In genomic region chr2:171433763-171434670, GRCh38 we compare ENCODE assay signal across 1 cellular context.
A peak's percentile ranks its signal among the peaks of the same experiment; 100 is the strongest.
TF ChIP-seq lines count a peak whose summit lies in the region.

A gene with protein sequence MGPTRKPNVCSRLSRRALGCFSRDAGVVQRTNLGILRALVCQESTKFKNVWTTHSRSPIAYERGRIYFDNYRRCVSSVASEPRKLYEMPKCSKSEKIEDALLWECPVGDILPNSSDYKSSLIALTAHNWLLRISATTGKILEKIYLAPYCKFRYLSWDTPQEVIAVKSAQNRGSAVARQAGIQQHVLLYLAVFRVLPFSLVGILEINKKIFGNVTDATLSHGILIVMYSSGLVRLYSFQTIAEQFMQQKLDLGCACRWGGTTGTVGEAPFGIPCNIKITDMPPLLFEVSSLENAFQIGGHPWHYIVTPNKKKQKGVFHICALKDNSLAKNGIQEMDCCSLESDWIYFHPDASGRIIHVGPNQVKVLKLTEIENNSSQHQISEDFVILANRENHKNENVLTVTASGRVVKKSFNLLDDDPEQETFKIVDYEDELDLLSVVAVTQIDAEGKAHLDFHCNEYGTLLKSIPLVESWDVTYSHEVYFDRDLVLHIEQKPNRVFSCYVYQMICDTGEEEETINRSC (plus strand): TSS chr2:171434226. CDS start chr2:171434578, 352 bp downstream.
Gene METTL8, minus strand, starts transcription at chr2:171433990. Its CDS starts 41,805 bp downstream, at chr2:171392185.

TF ChIP-seq in HepG2, 621 proteins besides CTCF, POLR2A, EP300 and RAD21 (continued from another document and continues in another):
- peak; percentile 78; the same call in 1 of the 2 replicates for TF ChIP-seq ZNF710 (CRISPR knock-in tag; IDR thresholded peaks at IDR 0.05; ENCODE audit: borderline replicate concordance)
- no peak for TF ChIP-seq ZNF660 (CRISPR knock-in tag; IDR thresholded peaks at IDR 0.05; ENCODE audit: borderline replicate concordance, low read depth)
- TF ChIP-seq SP4 (CRISPR knock-in tag; IDR thresholded peaks at IDR 0.05): peak; percentile 94
- peak; percentile 87 for TF ChIP-seq SP5 (CRISPR knock-in tag; IDR thresholded peaks at IDR 0.05; ENCODE audit: borderline replicate concordance, low read depth)
- TF ChIP-seq ZNF782 (CRISPR knock-in tag; IDR thresholded peaks at IDR 0.05; ENCODE audit: borderline replicate concordance): peak; percentile 86; the same call in 1 of the 2 replicates
- TF ChIP-seq, protein P1, sequence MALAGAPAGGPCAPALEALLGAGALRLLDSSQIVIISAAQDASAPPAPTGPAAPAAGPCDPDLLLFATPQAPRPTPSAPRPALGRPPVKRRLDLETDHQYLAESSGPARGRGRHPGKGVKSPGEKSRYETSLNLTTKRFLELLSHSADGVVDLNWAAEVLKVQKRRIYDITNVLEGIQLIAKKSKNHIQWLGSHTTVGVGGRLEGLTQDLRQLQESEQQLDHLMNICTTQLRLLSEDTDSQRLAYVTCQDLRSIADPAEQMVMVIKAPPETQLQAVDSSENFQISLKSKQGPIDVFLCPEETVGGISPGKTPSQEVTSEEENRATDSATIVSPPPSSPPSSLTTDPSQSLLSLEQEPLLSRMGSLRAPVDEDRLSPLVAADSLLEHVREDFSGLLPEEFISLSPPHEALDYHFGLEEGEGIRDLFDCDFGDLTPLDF (CRISPR knock-in tag; IDR thresholded peaks at IDR 0.05): peak; percentile 85
- TF ChIP-seq ZMYM3 (CRISPR knock-in tag; IDR thresholded peaks at IDR 0.05): no peak; the same call in 1 of the 2 replicates
- no peak for TF ChIP-seq ZNF251 (CRISPR knock-in tag; IDR thresholded peaks at IDR 0.05)
- peak; percentile 87 for TF ChIP-seq HDAC2 (CRISPR knock-in tag; IDR thresholded peaks at IDR 0.05)
- peak; percentile 99 for TF ChIP-seq ZNF501 (CRISPR knock-in tag; IDR thresholded peaks at IDR 0.05)
- peak; percentile 95 for TF ChIP-seq ERF (CRISPR knock-in tag; IDR thresholded peaks at IDR 0.05)
- TF ChIP-seq NR2F1 (CRISPR knock-in tag; IDR thresholded peaks at IDR 0.05): peak; percentile 17 to 65; a peak in 3 of 4 replicates
- 0 out of 2 replicates have a peak, but pooled peaks have one; percentile 82 for TF ChIP-seq ZNF670 (CRISPR knock-in tag; IDR thresholded peaks at IDR 0.05; ENCODE audit: borderline replicate concordance)
- no peak for TF ChIP-seq TMF1 (CRISPR knock-in tag; IDR thresholded peaks at IDR 0.05; ENCODE audit: low read depth)
- TF ChIP-seq ZNF232 (CRISPR knock-in tag; IDR thresholded peaks at IDR 0.05; ENCODE audit: borderline replicate concordance): peak; percentile 65; the same call in 1 of the 2 replicates
- TF ChIP-seq ZNF567 (CRISPR knock-in tag; IDR thresholded peaks at IDR 0.05; ENCODE audit: borderline replicate concordance): peak; percentile 81
- peak; percentile 90 for TF ChIP-seq KMT2A (CRISPR knock-in tag; IDR thresholded peaks at IDR 0.05)
- peak; percentile 93 for TF ChIP-seq CHD2 (IDR thresholded peaks at IDR 0.05; ENCODE audit: low read depth, low read length)
- 0 out of 2 replicates have a peak, but pooled peaks have one; percentile 15 for TF ChIP-seq GTF2F1 (IDR thresholded peaks at IDR 0.05; ENCODE audit: low read length)
- TF ChIP-seq, protein P2, sequence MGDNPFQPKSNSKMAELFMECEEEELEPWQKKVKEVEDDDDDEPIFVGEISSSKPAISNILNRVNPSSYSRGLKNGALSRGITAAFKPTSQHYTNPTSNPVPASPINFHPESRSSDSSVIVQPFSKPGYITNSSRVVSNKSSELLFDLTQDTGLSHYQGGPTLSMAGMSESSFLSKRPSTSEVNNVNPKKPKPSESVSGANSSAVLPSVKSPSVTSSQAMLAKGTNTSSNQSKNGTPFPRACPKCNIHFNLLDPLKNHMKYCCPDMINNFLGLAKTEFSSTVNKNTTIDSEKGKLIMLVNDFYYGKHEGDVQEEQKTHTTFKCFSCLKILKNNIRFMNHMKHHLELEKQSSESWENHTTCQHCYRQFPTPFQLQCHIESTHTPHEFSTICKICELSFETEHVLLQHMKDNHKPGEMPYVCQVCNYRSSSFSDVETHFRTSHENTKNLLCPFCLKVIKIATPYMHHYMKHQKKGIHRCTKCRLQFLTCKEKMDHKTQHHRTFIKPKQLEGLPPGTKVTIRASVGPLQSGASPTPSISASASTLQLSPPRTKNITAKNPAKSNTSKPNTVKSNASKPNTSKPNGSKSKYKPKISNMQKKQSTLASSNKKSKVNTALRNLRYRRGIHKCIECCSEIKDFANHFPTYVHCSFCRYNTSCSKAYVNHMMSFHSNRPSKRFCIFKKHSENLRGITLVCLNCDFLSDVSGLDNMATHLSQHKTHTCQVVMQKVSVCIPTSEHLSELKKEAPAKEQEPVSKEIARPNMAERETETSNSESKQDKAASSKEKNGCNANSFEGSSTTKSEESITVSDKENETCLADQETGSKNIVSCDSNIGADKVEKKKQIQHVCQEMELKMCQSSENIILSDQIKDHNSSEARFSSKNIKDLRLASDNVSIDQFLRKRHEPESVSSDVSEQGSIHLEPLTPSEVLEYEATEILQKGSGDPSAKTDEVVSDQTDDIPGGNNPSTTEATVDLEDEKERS (CRISPR knock-in tag; IDR thresholded peaks at IDR 0.05): peak; percentile 92
- peak; percentile 92 for TF ChIP-seq BRD4 (CRISPR knock-in tag; IDR thresholded peaks at IDR 0.05)
- peak; percentile 66; the same call in 1 of the 2 replicates for TF ChIP-seq ZNF619 (CRISPR knock-in tag; IDR thresholded peaks at IDR 0.05)
- TF ChIP-seq PREB (CRISPR knock-in tag; IDR thresholded peaks at IDR 0.05): 0 out of 2 replicates have a peak, but pooled peaks have one; percentile 83
- no peak; the same call in none of the 2 replicates for TF ChIP-seq CENPT (CRISPR knock-in tag; IDR thresholded peaks at IDR 0.05; ENCODE audit: low read depth)
- TF ChIP-seq JARID2 (CRISPR knock-in tag; IDR thresholded peaks at IDR 0.05; ENCODE audit: insufficient replicate concordance): no peak
- no peak for TF ChIP-seq ATF1 (CRISPR knock-in tag; IDR thresholded peaks at IDR 0.05)
- 0 out of 2 replicates have a peak, but pooled peaks have one; percentile 5 for TF ChIP-seq U2AF2 (IDR thresholded peaks at IDR 0.05; ENCODE audit: low read depth, low read length)
- peak; percentile 23; the same call in 1 of the 2 replicates for TF ChIP-seq DPF2 (CRISPR knock-in tag; IDR thresholded peaks at IDR 0.05; ENCODE audit: borderline replicate concordance, low read depth)
- no peak for TF ChIP-seq ATF7 (IDR thresholded peaks at IDR 0.05)
- TF ChIP-seq ATF7 (CRISPR knock-in tag; IDR thresholded peaks at IDR 0.05): peak; percentile 51
- peak; percentile 50; the same call in 1 of the 2 replicates for TF ChIP-seq ZBTB33 (CRISPR knock-in tag; IDR thresholded peaks at IDR 0.05)
- TF ChIP-seq ZNF720 (CRISPR knock-in tag; IDR thresholded peaks at IDR 0.05): 0 out of 2 replicates have a peak, but pooled peaks have one; percentile 32
- peak; percentile 77; the same call in 1 of the 2 replicates for TF ChIP-seq PRDM10 (CRISPR knock-in tag; IDR thresholded peaks at IDR 0.05; ENCODE audit: low read depth)
- TF ChIP-seq, protein P3, sequence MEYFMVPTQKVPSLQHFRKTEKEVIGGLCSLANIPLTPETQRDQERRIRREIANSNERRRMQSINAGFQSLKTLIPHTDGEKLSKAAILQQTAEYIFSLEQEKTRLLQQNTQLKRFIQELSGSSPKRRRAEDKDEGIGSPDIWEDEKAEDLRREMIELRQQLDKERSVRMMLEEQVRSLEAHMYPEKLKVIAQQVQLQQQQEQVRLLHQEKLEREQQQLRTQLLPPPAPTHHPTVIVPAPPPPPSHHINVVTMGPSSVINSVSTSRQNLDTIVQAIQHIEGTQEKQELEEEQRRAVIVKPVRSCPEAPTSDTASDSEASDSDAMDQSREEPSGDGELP (IDR thresholded peaks at IDR 0.05; ENCODE audit: borderline replicate concordance, low read depth): peak; percentile 67; the same call in 1 of the 2 replicates
- peak; percentile 94 for TF ChIP-seq ZNF256 (CRISPR knock-in tag; conservative IDR thresholded peaks at IDR 0.05)
- 0 out of 2 replicates have a peak, but pooled peaks have one; percentile 70 for TF ChIP-seq MAF1 (CRISPR knock-in tag; IDR thresholded peaks at IDR 0.05; ENCODE audit: borderline replicate concordance)
- peak; percentile 94; the same call in 1 of the 2 replicates for TF ChIP-seq ZNF367 (CRISPR knock-in tag; IDR thresholded peaks at IDR 0.05; ENCODE audit: borderline replicate concordance)
- TF ChIP-seq KAT8 (CRISPR knock-in tag; IDR thresholded peaks at IDR 0.05): peak; percentile 94
- TF ChIP-seq ZNF790 (CRISPR knock-in tag; IDR thresholded peaks at IDR 0.05; ENCODE audit: borderline replicate concordance): peak; percentile 76
- peak; percentile 53 for TF ChIP-seq ETV6 (CRISPR knock-in tag; conservative IDR thresholded peaks at IDR 0.05)
- TF ChIP-seq KAT7 (CRISPR knock-in tag; IDR thresholded peaks at IDR 0.05; ENCODE audit: borderline replicate concordance): peak; percentile 98; the same call in 1 of the 2 replicates
- peak; percentile 73; the same call in 1 of the 2 replicates for TF ChIP-seq ZNF354B (CRISPR knock-in tag; IDR thresholded peaks at IDR 0.05)
- peak; percentile 32 for TF ChIP-seq CCAR2 (optimal IDR thresholded peaks at IDR 0.05; ENCODE audit: low read depth, low read length)
- TF ChIP-seq PAWR (CRISPR knock-in tag; IDR thresholded peaks at IDR 0.05; ENCODE audit: borderline replicate concordance): peak; percentile 67; the same call in 1 of the 2 replicates
- TF ChIP-seq HOXA7 (CRISPR knock-in tag; IDR thresholded peaks at IDR 0.05): no peak
- TF ChIP-seq ZNF7 (CRISPR knock-in tag; IDR thresholded peaks at IDR 0.05): no peak
- peak; percentile 94 for TF ChIP-seq ZNF563 (CRISPR knock-in tag; IDR thresholded peaks at IDR 0.05)
